Comparison of ENCODE assay signal across 8 cellular contexts in the genomic region with DNA sequence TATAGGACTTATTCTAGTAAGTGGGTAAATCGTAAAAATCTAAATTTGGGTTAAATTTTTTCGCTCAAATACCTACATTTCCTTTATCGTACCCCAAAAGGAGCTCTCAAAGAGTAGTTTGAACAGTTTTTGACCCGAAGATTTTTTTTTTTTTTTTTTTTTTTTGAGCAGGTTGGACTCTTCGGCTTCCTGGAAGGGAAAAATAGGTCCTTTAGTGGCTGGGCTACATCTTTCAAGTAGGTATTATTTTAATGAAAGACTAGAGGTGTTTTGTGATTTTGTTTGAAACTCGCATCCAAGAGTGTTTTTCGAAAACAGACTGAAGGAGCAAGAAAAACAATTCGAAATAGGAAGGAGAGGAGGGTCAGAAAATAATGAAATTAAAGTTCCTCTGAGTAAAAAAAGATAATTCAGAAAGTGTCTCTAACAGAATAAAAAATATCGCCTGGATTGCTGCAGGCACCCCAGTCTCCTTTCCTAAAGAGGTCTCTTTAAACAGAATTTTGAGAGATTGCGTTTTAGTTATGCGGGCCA. TPM values are rescaled to one million over a fixed set of nuclear protein-coding genes. Genes with fewer than 3 reads are reported as not detected.
DNase-seq lines count a peak whose midpoint lies in the region; ATAC-seq and TF ChIP-seq lines count a peak whose summit lies in the region.

No MANE protein-coding gene starts in this region.

- peak overlapping the region; percentile 96 for H3K27ac Mint-ChIP-seq in activated CD8-positive, alpha-beta T cell treated with anti-CD3 and anti-CD28 coated beads, Interleukin-2, amount 10 ng/mL, durations not matched to agents 7 days and 5 days

- H3K4me3 Mint-ChIP-seq in activated CD8-positive, alpha-beta T cell treated with anti-CD3 and anti-CD28 coated beads, Interleukin-2, amount 10 ng/mL, durations not matched to agents 7 days and 5 days: peak overlapping the region; percentile 99

- intact Hi-C loops in left ventricle myocardium inferior (cut with micrococcal nuclease) (no loop called here), cardiac septum (cut with DNase I) (loop anchor here (2.0 kb wide), 1 partner anchor 160 kb away; the partner anchor contains the start of gene DUSP16)

- H3K9me3 ChIP-seq in left ventricle myocardium inferior (replicated peaks) (no peaks in the 10 kb centered on the region), iPS-18c (ENCODE audit: control insufficient read depth, insufficient read depth, low read length) (no peaks in the 10 kb centered on the region), subcutaneous abdominal adipose tissue (ENCODE audit: control insufficient read depth in 5 of 5, low read length in 5 of 5) (no peaks in the 10 kb centered on the region)

- TF ChIP-seq CTCF in left ventricle myocardium inferior (IDR thresholded peaks at IDR 0.05; ENCODE audit: borderline replicate concordance): no peak

- peaks cover 31% of the 10 kb centered on the region for H3K36me3 ChIP-seq in left ventricle myocardium inferior
- H3K36me3 ChIP-seq in subcutaneous abdominal adipose tissue (ENCODE audit: control insufficient read depth in 5 of 5, insufficient read depth in 5 of 5, low read length in 5 of 5): peaks cover 5 to 23% (median 12%) of the 10 kb centered on the region in 5 donors

- H3K4me1 Mint-ChIP-seq in activated CD8-positive, alpha-beta T cell treated with anti-CD3 and anti-CD28 coated beads, Interleukin-2, amount 10 ng/mL, durations not matched to agents 7 days and 5 days (ENCODE audit: low read depth): peaks cover 5% of the 10 kb centered on the region

- H3K27ac ChIP-seq in left ventricle myocardium inferior (replicated peaks) (peak overlapping the region; percentile 97), subcutaneous abdominal adipose tissue (ENCODE audit: low read depth, low read length) (peak overlapping the region; percentile 55)

- DNase-seq in left ventricle myocardium inferior: no peak
- no peak for DNase-seq in cardiac septum (ENCODE audit: low spot score)
- DNase-seq in activated CD8-positive, alpha-beta T cell treated with anti-CD3 and anti-CD28 coated beads, Interleukin-2, amount 10 ng/mL, durations not matched to agents 7 days and 5 days: no peak

- POLR2A ChIA-PET in activated CD8-positive, alpha-beta T cell treated with anti-CD3 and anti-CD28 coated beads, Interleukin-2, amount 10 ng/mL, durations not matched to agents 7 days and 5 days (lab: Charles Lee): interaction anchor here (1.0 to 16.1 kb wide), 10 partner anchors 7 to 366 kb away, joined by 3 to 516 read pairs (median 7); partner anchors contain the start of genes BORCS5, CDKN1B and DUSP16

- no peaks in the 10 kb centered on the region for H3K27me3 ChIP-seq in left ventricle myocardium inferior (ENCODE audit: low read depth)
- H3K27me3 ChIP-seq in subcutaneous abdominal adipose tissue (ENCODE audit: control insufficient read depth in 5 of 5, insufficient read depth in 4 of 5, low read length in 5 of 5): no peaks in the 10 kb centered on the region

- H3K4me3 ChIP-seq in left ventricle myocardium inferior (peak overlapping the region; percentile 76), iPS-18c (ENCODE audit: insufficient read depth, low read depth, low read length) (peak overlapping the region; percentile 76), subcutaneous abdominal adipose tissue (ENCODE audit: low read depth in 1 of 5, low read length in 5 of 5) (peak overlapping the region; percentile 53 to 90 (median 85))

- peaks cover 83% of the 10 kb centered on the region for H3K36me3 Mint-ChIP-seq in activated CD8-positive, alpha-beta T cell treated with anti-CD3 and anti-CD28 coated beads, Interleukin-2, amount 10 ng/mL, durations not matched to agents 7 days and 5 days (ENCODE audit: low read depth)

- H3K9me3 Mint-ChIP-seq in activated CD8-positive, alpha-beta T cell treated with anti-CD3 and anti-CD28 coated beads, Interleukin-2, amount 10 ng/mL, durations not matched to agents 7 days and 5 days (ENCODE audit: insufficient read depth): no peaks in the 10 kb centered on the region

- H3K4me1 ChIP-seq in left ventricle myocardium inferior: peaks cover 76% of the 10 kb centered on the region
- H3K4me1 ChIP-seq in subcutaneous abdominal adipose tissue (ENCODE audit: control insufficient read depth in 5 of 5, insufficient read depth in 5 of 5, low read length in 5 of 5): peaks cover 0 to 68% (median 65%) of the 10 kb centered on the region in 5 donors

- CTCF ChIA-PET in activated CD8-positive, alpha-beta T cell treated with anti-CD3 and anti-CD28 coated beads, Interleukin-2, amount 10 ng/mL, durations not matched to agents 7 days and 5 days (lab: Charles Lee): interaction anchor here (1.2 to 4.7 kb wide), 3 partner anchors 9 to 366 kb away, joined by 3 to 36 read pairs (median 10); partner anchors contain the start of gene BORCS5

- H3K9ac ChIP-seq in subcutaneous abdominal adipose tissue (ENCODE audit: low read length in 5 of 5): peak overlapping the region in 4 of 5 donors; percentile 3 to 72 (median 66)

- no peaks in the 10 kb centered on the region for H3K27me3 Mint-ChIP-seq in activated CD8-positive, alpha-beta T cell treated with anti-CD3 and anti-CD28 coated beads, Interleukin-2, amount 10 ng/mL, durations not matched to agents 7 days and 5 days (ENCODE audit: low read depth)

- no peak for ATAC-seq in activated CD8-positive, alpha-beta T cell treated with anti-CD3 and anti-CD28 coated beads, Interleukin-2, amount 10 ng/mL, durations not matched to agents 7 days and 5 days
- no peak for ATAC-seq in GM18502 (IDR thresholded peaks at IDR 0.05; ENCODE audit: poor library complexity, unreplicated experiment)
- ATAC-seq in GM18861 (IDR thresholded peaks at IDR 0.05; ENCODE audit: unreplicated experiment): no peak
- no peak for ATAC-seq in GM19324 (IDR thresholded peaks at IDR 0.05; ENCODE audit: low FRiP score, unreplicated experiment)

RNA-seq across cellular contexts. Expression of gene CDKN1B, which starts 6.0 kb away (rescaled TPM):
- total RNA-seq in left ventricle myocardium inferior (36.3 TPM), cardiac septum (29.5 TPM)
- total RNA-seq in activated CD8-positive, alpha-beta T cell treated with anti-CD3 and anti-CD28 coated beads, Interleukin-2, amount 10 ng/mL, durations not matched to agents 7 days and 5 days: 10 to 100 TPM; 90.5 to 96.7 TPM

RNA-seq across cellular contexts. Expression of gene GPR19, which starts 27.2 kb away (rescaled TPM):
- not detected for total RNA-seq in left ventricle myocardium inferior
- total RNA-seq in cardiac septum: not detected
- 10 to 100 TPM in 1 of 2 experiments, 1 to 10 TPM in 1; 7.9 to 11.0 TPM for total RNA-seq in activated CD8-positive, alpha-beta T cell treated with anti-CD3 and anti-CD28 coated beads, Interleukin-2, amount 10 ng/mL, durations not matched to agents 7 days and 5 days
